Comparison of ENCODE assay signal across 14 cellular contexts in genomic region chr11:120875986-120876385, GRCh38.
A peak's percentile ranks its signal among the peaks of the same experiment; 100 is the strongest.
DNase-seq lines count a peak whose midpoint lies in the region; ATAC-seq, FAIRE-seq and TF ChIP-seq lines count a peak whose summit lies in the region.
"Had no signal": no experiment of that assay in that cellular context is flagged by ENCODE, and none has a peak within 500 bp of the region (broad histone marks: within the 10 kb centered on the region; RNA-seq: fewer than 3 reads in every experiment).

No MANE protein-coding gene starts in this region.

- H3K9me3 ChIP-seq in HepG2 (ENCODE audit: low read length) = no peaks in the 10 kb centered on the region
- no peaks in the 10 kb centered on the region for H3K9me3 ChIP-seq in right lobe of liver
- no peaks in the 10 kb centered on the region for H3K9me3 ChIP-seq in GM12878 (replicated peaks; ENCODE audit: control insufficient read depth, insufficient read depth, low read length)

- H3K79me2 ChIP-seq in HepG2 (ENCODE audit: insufficient read depth, low read length) = no peaks in the 10 kb centered on the region
- H3K79me2 ChIP-seq in GM12878 (ENCODE audit: control insufficient read depth, insufficient read depth, low read length) = no peaks in the 10 kb centered on the region

- BruUV-seq in HepG2 (replicated peaks; lab: Mats Ljungman, UMichigan) (no TSS peak), GM12878 (replicated peaks; lab: Mats Ljungman, UMichigan) (no TSS peak)

- FAIRE-seq in HepG2 (lab: Jason Lieb, UNC) (no peak), GM12878 (lab: Jason Lieb, UNC) (no peak)
- FAIRE-seq: A204.1 had no signal

- no peak overlapping the region for H3K4me2 ChIP-seq in HepG2 (ENCODE audit: low read depth, low read length)
- no peak overlapping the region for H3K4me2 ChIP-seq in GM12878 (ENCODE audit: control insufficient read depth, insufficient read depth)

- CTCF ChIA-PET in HepG2 (lab: Yijun Ruan, JAX; ENCODE audit: low intra/inter-chr PET ratio, low total read pairs) = no interaction called here
- CTCF ChIA-PET in GM12878 (lab: Yijun Ruan, JAX) = no interaction called here

- TF ChIP-seq EP300 in HepG2 (IDR thresholded peaks at IDR 0.05; ENCODE audit: low read depth in 2 of 2, low read length in 2 of 2) = no peak
- TF ChIP-seq EP300 in HepG2 (CRISPR knock-in tag; IDR thresholded peaks at IDR 0.05; ENCODE audit: borderline replicate concordance) = no peak
- TF ChIP-seq EP300 in GM12878 (IDR thresholded peaks at IDR 0.05; ENCODE audit: borderline replicate concordance in 1 of 2, control insufficient read depth in 1 of 2, low read depth in 2 of 2, low read length in 2 of 2) = no peak

- no peak for TF ChIP-seq POLR2A in HepG2 (IDR thresholded peaks at IDR 0.05; ENCODE audit: insufficient read depth in 1 of 2, low read depth in 2 of 2, low read length in 2 of 2)
- TF ChIP-seq POLR2A in right lobe of liver (IDR thresholded peaks at IDR 0.05) = no peak
- no peak for TF ChIP-seq POLR2A in GM12878 (IDR thresholded peaks at IDR 0.05; ENCODE audit: low read depth, low read length)

- H3K4me3 ChIP-seq in HepG2 (replicated peaks in 1 of 3; ENCODE audit: insufficient read depth in 1 of 3, low read depth in 2 of 3, low read length in 3 of 3) = no peak overlapping the region
- H3K4me3 ChIP-seq in right lobe of liver = no peak overlapping the region
- no peak overlapping the region for H3K4me3 ChIP-seq in GM12878

- H3K9ac ChIP-seq in HepG2 (ENCODE audit: insufficient read depth, low read depth, low read length) (no peak overlapping the region), GM12878 (ENCODE audit: control insufficient read depth, insufficient read depth, low read length) (no peak overlapping the region)

- SMC1A ChIA-PET in GM12878 (lab: Charles Lee; ENCODE audit: uncharacterized antibody, unreplicated experiment) = interaction anchor here (1.3 kb wide), 1 partner anchor 8 kb away, joined by 3 read pairs; no protein-coding TSS in a partner anchor

- 12% methylated on average over 1 of the region's 1 CpG for WGBS in HepG2 (ENCODE audit: low lambda C conversion rate)
- WGBS in right lobe of liver (ENCODE audit: insufficient coverage, low coverage, low lambda C conversion rate, missing lambda C conversion rate) = 80% methylated on average over 1 of the region's 1 CpG
- WGBS in GM12878 (ENCODE audit: insufficient coverage, insufficient replicate concordance, low lambda C conversion rate, missing lambda C conversion rate) = 40% methylated on average over 1 of the region's 1 CpG

- H3K36me3 Mint-ChIP-seq in natural killer cell = no peaks in the 10 kb centered on the region
- peaks cover 6% of the 10 kb centered on the region for H3K36me3 Mint-ChIP-seq in stimulated activated memory B cell treated with anti-CD40 and anti-IgM and Interleukin-4, amounts not matched to agents 10 μg/mL and 1 μg/mL and 100 μg/mL, for 72 hours
- peaks cover 6% of the 10 kb centered on the region for H3K36me3 Mint-ChIP-seq in glutamatergic neuron (ENCODE audit: unreplicated experiment)

- intact Hi-C loops in HepG2 (cut with micrococcal nuclease; ENCODE audit: unreplicated experiment) (no loop called here), right lobe of liver (cut with DNase I) (no loop called here), GM12878 (cut with micrococcal nuclease; ENCODE audit: unreplicated experiment) (no loop called here), natural killer cell (cut with micrococcal nuclease) (no loop called here)

- H3K4me3 Mint-ChIP-seq in natural killer cell = peak overlapping the region; percentile 49
- no peak overlapping the region for H3K4me3 Mint-ChIP-seq in stimulated activated memory B cell treated with anti-CD40 and anti-IgM and Interleukin-4, amounts not matched to agents 10 μg/mL and 1 μg/mL and 100 μg/mL, for 72 hours
- no peak overlapping the region for H3K4me3 Mint-ChIP-seq in glutamatergic neuron (ENCODE audit: unreplicated experiment)
- H3K4me3 Mint-ChIP-seq: B cell; CD4-positive, alpha-beta T cell had no signal

- H3K27ac ChIP-seq in HepG2 (ENCODE audit: extremely low read length, insufficient read depth, low read length) = no peak overlapping the region
- no peak overlapping the region for H3K27ac ChIP-seq in right lobe of liver
- no peak overlapping the region for H3K27ac ChIP-seq in GM12878 (ENCODE audit: control insufficient read depth, insufficient read depth)

- POLR2A ChIA-PET in HepG2 (lab: Yijun Ruan, JAX) (no interaction called here), GM12878 (lab: Charles Lee) (no interaction called here)

- TF ChIP-seq CTCF in HepG2 (CRISPR knock-in tag; IDR thresholded peaks at IDR 0.05) (no peak), right lobe of liver (IDR thresholded peaks at IDR 0.05) (no peak), GM12878 (IDR thresholded peaks at IDR 0.05 in 2 of 3, conservative IDR thresholded peaks at IDR 0.05 in 1 of 3; ENCODE audit: control insufficient read depth in 2 of 3, extremely low read depth in 1 of 3, insufficient read depth in 1 of 3, low read depth in 3 of 3, low read length in 3 of 3) (no peak), natural killer cell (IDR thresholded peaks at IDR 0.05) (no peak), glutamatergic neuron (IDR thresholded peaks at IDR 0.05; ENCODE audit: partially characterized antibody, unreplicated experiment) (no peak)

- ATAC-seq in HepG2 = no peak
- no peak for ATAC-seq in right lobe of liver
- no peak for ATAC-seq in GM12878
- ATAC-seq in natural killer cell = peak in 2 of 3 donors; percentile 46 to 48
- no peak for ATAC-seq in stimulated activated memory B cell treated with anti-CD40 and anti-IgM and Interleukin-4, amounts not matched to agents 10 μg/mL and 1 μg/mL and 100 μg/mL, for 72 hours
- no peak for ATAC-seq in GM19324 (IDR thresholded peaks at IDR 0.05; ENCODE audit: low FRiP score, unreplicated experiment)

- in situ Hi-C loops in HepG2 (cut with HindIII; ENCODE audit: extremely low pct_ligation_motif_present, low pct_unique_long_range_greater_than_20kb) (no loop called here), GM12878 (cut with MboI) (no loop called here)

- DNase-seq in HepG2 (ENCODE audit: low spot score) (no peak), right lobe of liver (no peak), GM12878 (ENCODE audit: low read depth, low spot score) (no peak), natural killer cell (no peak), glutamatergic neuron (no peak)
- DNase-seq: C1 segment of cervical spinal cord; Calu3; CD4-positive, alpha-beta T cell; DMS 273 treated with DMSO at 0.1 percent for 48 hours; HCEC 1CT had no signal

- RAD21 ChIA-PET in GM12878 (lab: Charles Lee; ENCODE audit: unreplicated experiment) = no interaction called here

- H3K27me3 ChIP-seq in HepG2 (ENCODE audit: control insufficient read depth in 1 of 2, insufficient read depth in 2 of 2, low read length in 2 of 2) (no peaks in the 10 kb centered on the region; a peak in 2 of 5 replicates), right lobe of liver (no peaks in the 10 kb centered on the region), GM12878 (replicated peaks in 1 of 2; ENCODE audit: control insufficient read depth in 2 of 2, insufficient read depth in 2 of 2, low read length in 1 of 2) (0 out of 4 replicates have a peak, but pooled peaks cover 0 to 3% of the 10 kb centered on the region in 2 experiments)

- H3K27ac Mint-ChIP-seq in natural killer cell (peak overlapping the region; percentile 70 to 91), glutamatergic neuron (ENCODE audit: unreplicated experiment) (no peak overlapping the region)
- H3K27ac Mint-ChIP-seq in stimulated activated memory B cell treated with anti-CD40 and anti-IgM and Interleukin-4, amounts not matched to agents 10 μg/mL and 1 μg/mL and 100 μg/mL, for 72 hours = no peak overlapping the region
- H3K27ac Mint-ChIP-seq: B cell; CD4-positive, alpha-beta T cell had no signal

- TF ChIP-seq RAD21 in HepG2 (CRISPR knock-in tag; IDR thresholded peaks at IDR 0.05) = no peak
- no peak for TF ChIP-seq RAD21 in GM12878 (IDR thresholded peaks at IDR 0.05; ENCODE audit: insufficient read depth, low read depth, low read length)

- no peaks in the 10 kb centered on the region for H4K20me1 ChIP-seq in HepG2 (ENCODE audit: insufficient read depth, low read length)
- no peaks in the 10 kb centered on the region for H4K20me1 ChIP-seq in GM12878 (ENCODE audit: control insufficient read depth, insufficient read depth)

- H3K27me3 Mint-ChIP-seq in natural killer cell (ENCODE audit: low read depth in 2 of 2) = peaks cover 0 to 11% of the 10 kb centered on the region in 2 donors
- H3K27me3 Mint-ChIP-seq in stimulated activated memory B cell treated with anti-CD40 and anti-IgM and Interleukin-4, amounts not matched to agents 10 μg/mL and 1 μg/mL and 100 μg/mL, for 72 hours = peaks cover 17% of the 10 kb centered on the region
- H3K27me3 Mint-ChIP-seq in glutamatergic neuron (ENCODE audit: unreplicated experiment) = peaks cover 4% of the 10 kb centered on the region

- peaks cover 3 to 6% of the 10 kb centered on the region in 2 donors for H3K9me3 Mint-ChIP-seq in natural killer cell
- peaks cover 7% of the 10 kb centered on the region for H3K9me3 Mint-ChIP-seq in stimulated activated memory B cell treated with anti-CD40 and anti-IgM and Interleukin-4, amounts not matched to agents 10 μg/mL and 1 μg/mL and 100 μg/mL, for 72 hours
- H3K9me3 Mint-ChIP-seq in glutamatergic neuron (ENCODE audit: unreplicated experiment) = no peaks in the 10 kb centered on the region

- no peaks in the 10 kb centered on the region for H3K36me3 ChIP-seq in HepG2 (replicated peaks in 1 of 2; ENCODE audit: control insufficient read depth in 1 of 2, insufficient read depth in 2 of 2, low read length in 2 of 2)
- H3K36me3 ChIP-seq in right lobe of liver = no peaks in the 10 kb centered on the region
- no peaks in the 10 kb centered on the region for H3K36me3 ChIP-seq in GM12878 (ENCODE audit: control insufficient read depth in 2 of 2, insufficient read depth in 2 of 2, low read length in 1 of 2)

- H2AFZ ChIP-seq in HepG2 (ENCODE audit: low read length) (no peak overlapping the region), GM12878 (ENCODE audit: control insufficient read depth, low read depth, low read length) (no peak overlapping the region)

- H3K4me1 ChIP-seq in HepG2 (ENCODE audit: insufficient read depth, low read length) = peaks cover 10% of the 10 kb centered on the region
- no peaks in the 10 kb centered on the region for H3K4me1 ChIP-seq in right lobe of liver
- no peaks in the 10 kb centered on the region for H3K4me1 ChIP-seq in GM12878 (ENCODE audit: control insufficient read depth, insufficient read depth, low read length)

- H3K4me1 Mint-ChIP-seq in natural killer cell (peaks cover 45 to 66% of the 10 kb centered on the region in 2 donors), glutamatergic neuron (ENCODE audit: low read depth, unreplicated experiment) (no peaks in the 10 kb centered on the region)
- H3K4me1 Mint-ChIP-seq in stimulated activated memory B cell treated with anti-CD40 and anti-IgM and Interleukin-4, amounts not matched to agents 10 μg/mL and 1 μg/mL and 100 μg/mL, for 72 hours = no peaks in the 10 kb centered on the region
- H3K4me1 Mint-ChIP-seq: B cell had no signal

TF ChIP-seq in HepG2, 621 proteins besides CTCF, POLR2A, EP300 and RAD21 (continues in another document):
- TF ChIP-seq ZNF44 (CRISPR knock-in tag; IDR thresholded peaks at IDR 0.05) (no peak), YEATS4 (CRISPR knock-in tag; IDR thresholded peaks at IDR 0.05; ENCODE audit: borderline replicate concordance) (no peak)

Comparison
In these comparisons a context has a peak if more than half of its experiments do, and no peak if none do; other contexts are left out.
1. ATAC-seq: peak in natural killer cell (2 of 3); none in HepG2 (single experiment), right lobe of liver (0 of 4), GM12878 (single experiment), stimulated activated memory B cell treated with anti-CD40 and anti-IgM and Interleukin-4, amounts not matched to agents 10 μg/mL and 1 μg/mL and 100 μg/mL, for 72 hours (single experiment) and GM19324 (single experiment).
2. H3K27ac Mint-ChIP-seq: peak in natural killer cell (2 of 2); none in stimulated activated memory B cell treated with anti-CD40 and anti-IgM and Interleukin-4, amounts not matched to agents 10 μg/mL and 1 μg/mL and 100 μg/mL, for 72 hours (single experiment) and glutamatergic neuron (single experiment).
3. Of the 75 proteins assayed by ChIP-seq in both HepG2 and GM12878: peak only in HepG2: CEBPB; only in GM12878: none; in both: none; in neither: 72; mixed calls (peak in some experiments, not most) for 2.